In genomic region chr2:200226652-200227426, GRCh38 we compare ENCODE assay signal across 20 cellular contexts.
DNase-seq lines count a peak whose midpoint lies in the region; ATAC-seq and TF ChIP-seq lines count a peak whose summit lies in the region.
"Had no signal": no experiment of that assay in that cellular context is flagged by ENCODE, and none has a peak within 500 bp of the region (broad histone marks: within the 10 kb centered on the region; RNA-seq: fewer than 3 reads in every experiment).

No MANE protein-coding gene starts in this region.

- intact Hi-C loops in left cardiac atrium (cut with DNase I) (loop anchor here in 1 of 2 donors (10.0 kb wide), 1 partner anchor 232 kb away; no protein-coding TSS in a partner anchor), sciatic nerve (cut with DNase I) (no loop called here)

- peaks cover 24% of the 10 kb centered on the region for H3K4me1 ChIP-seq in adipocyte (ENCODE audit: control insufficient read depth, insufficient read depth, low read length)

- no peaks in the 10 kb centered on the region for H3K27me3 ChIP-seq in adipocyte (replicated peaks; ENCODE audit: control insufficient read depth, insufficient read depth, low read length)

- no peaks in the 10 kb centered on the region for H3K36me3 ChIP-seq in adipocyte (ENCODE audit: control insufficient read depth, insufficient read depth, low read length, severe bottlenecking)
- H3K36me3 ChIP-seq: lower lobe of right lung had no signal

- no peaks in the 10 kb centered on the region for H3K36me3 Mint-ChIP-seq in activated naive CD4-positive, alpha-beta T cell treated with anti-CD3 and anti-CD28 coated beads, Interleukin-2, amount 50 U/mL, for 72 hours
- H3K36me3 Mint-ChIP-seq: activated naive CD8-positive, alpha-beta T cell treated with anti-CD3 and anti-CD28 coated beads, Interleukin-2, amount 10 ng/mL, durations not matched to agents 7 days and 5 days; CD14-positive monocyte; IgD-negative memory B cell had no signal

- H3K9me3 Mint-ChIP-seq in activated naive CD4-positive, alpha-beta T cell treated with anti-CD3 and anti-CD28 coated beads, Interleukin-2, amount 50 U/mL, for 72 hours = peaks cover 0 to 6% of the 10 kb centered on the region in 2 donors
- H3K9me3 Mint-ChIP-seq: activated naive CD8-positive, alpha-beta T cell treated with anti-CD3 and anti-CD28 coated beads, Interleukin-2, amount 10 ng/mL, durations not matched to agents 7 days and 5 days had no signal

- H3K27ac Mint-ChIP-seq in activated naive CD4-positive, alpha-beta T cell treated with anti-CD3 and anti-CD28 coated beads, Interleukin-2, amount 50 U/mL, for 72 hours = no peak overlapping the region
- H3K27ac Mint-ChIP-seq: activated CD8-positive, alpha-beta T cell treated with anti-CD3 and anti-CD28 coated beads, Interleukin-2, amount 10 ng/mL, durations not matched to agents 7 days and 5 days; activated naive CD8-positive, alpha-beta T cell treated with anti-CD3 and anti-CD28 coated beads, Interleukin-2, amount 10 ng/mL, durations not matched to agents 7 days and 5 days; CD14-positive monocyte; IgD-negative memory B cell had no signal

- no peak overlapping the region for H3K9ac ChIP-seq in adipocyte (ENCODE audit: low read length)

- ATAC-seq in left cardiac atrium (peak; percentile 85 to 95), sciatic nerve (peak; percentile 71)
- ATAC-seq in activated naive CD4-positive, alpha-beta T cell treated with anti-CD3 and anti-CD28 coated beads, Interleukin-2, amount 50 U/mL, for 72 hours = no peak
- ATAC-seq: activated CD8-positive, alpha-beta T cell treated with anti-CD3 and anti-CD28 coated beads, Interleukin-2, amount 10 ng/mL, durations not matched to agents 7 days and 5 days; PC-3 had no signal

- no peak for TF ChIP-seq CTCF in GM10266 (IDR thresholded peaks at IDR 0.05; ENCODE audit: control insufficient read depth, insufficient read depth, low read depth, missing control alignments)

- peak overlapping the region; percentile 13 for H3K4me3 ChIP-seq in adipocyte (ENCODE audit: low read length)
- H3K4me3 ChIP-seq: lower lobe of right lung had no signal

- no peaks in the 10 kb centered on the region for H3K9me3 ChIP-seq in adipocyte (ENCODE audit: control insufficient read depth, low read length)
- H3K9me3 ChIP-seq: lower lobe of right lung had no signal

- DNase-seq in NCI-H187 treated with DMSO at 0.1 percent for 48 hours (lab: John Stamatoyannopoulos, UW) = peak; percentile 63
- DNase-seq in adipocyte (ENCODE audit: low read depth) = no peak
- DNase-seq in left cardiac atrium = peak; percentile 58
- DNase-seq in sciatic nerve (ENCODE audit: low spot score) = no peak
- no peak for DNase-seq in GM10266 (ENCODE audit: extremely low spot score)
- no peak for DNase-seq in activated naive CD4-positive, alpha-beta T cell treated with anti-CD3 and anti-CD28 coated beads, Interleukin-2, amount 50 U/mL, for 72 hours (ENCODE audit: low spot score in 2 of 2)
- DNase-seq in NCI-H748 (lab: John Stamatoyannopoulos, UW; ENCODE audit: unreplicated experiment) = no peak
- DNase-seq in 8988T = no peak
- DNase-seq: activated CD8-positive, alpha-beta T cell treated with anti-CD3 and anti-CD28 coated beads, Interleukin-2, amount 10 ng/mL, durations not matched to agents 7 days and 5 days; activated naive CD8-positive, alpha-beta T cell treated with anti-CD3 and anti-CD28 coated beads, Interleukin-2, amount 10 ng/mL, durations not matched to agents 7 days and 5 days; DND-41; islet precursor cell; lower lobe of right lung; NCI-H1092; NCI-H2081 treated with DMSO at 0.1 percent for 48 hours; NK-92 treated with Interleukin-12 subunit alpha and Interleukin-12 subunit beta, amount 100 ng/mL, for 24 hours; PC-3; stimulated activated naive CD4-positive, alpha-beta T cell treated with Interleukin-2 at 50 U/mL for 16 hours had no signal

Comparison
In these comparisons a context has a peak if more than half of its experiments do, and no peak if none do; other contexts are left out.
1. DNase-seq: peak in NCI-H187 treated with DMSO at 0.1 percent for 48 hours (single experiment) and left cardiac atrium (single experiment); none in adipocyte (single experiment), sciatic nerve (single experiment), GM10266 (single experiment), activated naive CD4-positive, alpha-beta T cell treated with anti-CD3 and anti-CD28 coated beads, Interleukin-2, amount 50 U/mL, for 72 hours (0 of 2), NCI-H748 (single experiment) and 8988T (single experiment).
2. ATAC-seq: peak in left cardiac atrium (2 of 2) and sciatic nerve (single experiment); none in activated naive CD4-positive, alpha-beta T cell treated with anti-CD3 and anti-CD28 coated beads, Interleukin-2, amount 50 U/mL, for 72 hours (0 of 2).